1 cellular context compared by ENCODE assay signal in genomic region chrX:45894864-45895645, GRCh38.
TF ChIP-seq lines count a peak whose summit lies in the region.

No MANE protein-coding gene starts in this region.

TF ChIP-seq in A549, 52 proteins besides CTCF, POLR2A, EP300 and RAD21 (continued from another document):
- TF ChIP-seq HMGXB4 (CRISPR knock-in tag; IDR thresholded peaks at IDR 0.05; ENCODE audit: borderline replicate concordance), result no peak
- no peak for TF ChIP-seq SMC3 (IDR thresholded peaks at IDR 0.05)
- TF ChIP-seq ZNF302 (CRISPR knock-in tag; IDR thresholded peaks at IDR 0.05), result no peak
